1 cellular context compared by ENCODE assay signal in the genomic region with DNA sequence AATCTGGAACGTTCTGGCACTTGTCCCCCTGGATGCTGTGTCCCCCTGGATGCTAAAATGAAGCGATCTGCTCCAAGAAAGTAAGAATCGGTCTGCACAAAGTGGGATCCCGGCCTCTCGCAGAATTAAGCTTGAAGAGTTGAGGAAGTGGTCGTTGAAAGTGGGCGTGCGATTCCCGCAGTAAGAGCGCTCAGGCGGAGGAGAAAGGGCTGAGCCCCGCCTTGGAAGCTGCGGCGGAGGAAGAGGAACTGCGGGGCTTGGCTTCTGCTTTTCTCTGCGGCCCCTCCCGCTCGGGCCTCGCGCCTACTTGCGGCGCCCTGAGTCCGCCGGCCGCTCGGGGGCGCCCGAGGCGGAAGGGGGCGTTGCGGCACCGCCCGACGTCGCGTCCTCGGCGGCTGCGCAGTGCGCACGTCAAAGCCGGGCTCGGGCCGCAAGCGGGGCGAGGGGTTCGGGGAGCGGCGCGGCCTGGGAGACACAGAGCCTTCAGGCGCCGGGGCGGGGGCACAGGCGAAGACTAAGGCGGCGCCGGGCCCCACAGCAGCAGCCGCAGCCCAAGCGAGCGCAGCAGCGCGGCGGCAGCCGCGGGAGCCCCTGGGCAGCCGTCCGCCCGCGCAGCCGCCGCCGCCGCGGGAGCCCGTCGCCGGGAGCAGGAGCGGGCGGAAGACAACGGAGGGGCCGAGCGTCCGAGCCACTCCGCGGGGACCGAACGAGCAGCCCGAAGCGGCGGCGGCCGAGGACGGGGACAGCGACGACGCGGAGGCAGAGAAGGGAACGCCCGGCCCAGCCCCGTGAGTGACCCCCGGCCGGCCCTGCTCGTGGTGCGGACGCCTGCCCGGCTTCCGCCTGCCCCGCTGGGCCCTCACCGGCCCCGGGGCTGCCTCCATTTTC.
TF ChIP-seq lines count a peak whose summit lies in the region.

A gene (plus strand): TSS at position 400 of the 888 bp plus-strand sequence. CDS start 47,160 bp downstream, outside the sequence.

TF ChIP-seq in HEK293, 187 proteins besides CTCF, POLR2A, EP300 and RAD21 (continued from another document and continues in another):
- no peak for TF ChIP-seq ZNF24 (tag by site-specific recombination; IDR thresholded peaks at IDR 0.05)
- TF ChIP-seq ZNF48 (tag by site-specific recombination; IDR thresholded peaks at IDR 0.05) = no peak
- no peak for TF ChIP-seq ZNF112 (tag by site-specific recombination; IDR thresholded peaks at IDR 0.05)
- TF ChIP-seq ZNF157 (tag by site-specific recombination; IDR thresholded peaks at IDR 0.05) = no peak
- no peak for TF ChIP-seq ZNF529 (tag by site-specific recombination; IDR thresholded peaks at IDR 0.05; ENCODE audit: insufficient replicate concordance)
- TF ChIP-seq, protein P1, sequence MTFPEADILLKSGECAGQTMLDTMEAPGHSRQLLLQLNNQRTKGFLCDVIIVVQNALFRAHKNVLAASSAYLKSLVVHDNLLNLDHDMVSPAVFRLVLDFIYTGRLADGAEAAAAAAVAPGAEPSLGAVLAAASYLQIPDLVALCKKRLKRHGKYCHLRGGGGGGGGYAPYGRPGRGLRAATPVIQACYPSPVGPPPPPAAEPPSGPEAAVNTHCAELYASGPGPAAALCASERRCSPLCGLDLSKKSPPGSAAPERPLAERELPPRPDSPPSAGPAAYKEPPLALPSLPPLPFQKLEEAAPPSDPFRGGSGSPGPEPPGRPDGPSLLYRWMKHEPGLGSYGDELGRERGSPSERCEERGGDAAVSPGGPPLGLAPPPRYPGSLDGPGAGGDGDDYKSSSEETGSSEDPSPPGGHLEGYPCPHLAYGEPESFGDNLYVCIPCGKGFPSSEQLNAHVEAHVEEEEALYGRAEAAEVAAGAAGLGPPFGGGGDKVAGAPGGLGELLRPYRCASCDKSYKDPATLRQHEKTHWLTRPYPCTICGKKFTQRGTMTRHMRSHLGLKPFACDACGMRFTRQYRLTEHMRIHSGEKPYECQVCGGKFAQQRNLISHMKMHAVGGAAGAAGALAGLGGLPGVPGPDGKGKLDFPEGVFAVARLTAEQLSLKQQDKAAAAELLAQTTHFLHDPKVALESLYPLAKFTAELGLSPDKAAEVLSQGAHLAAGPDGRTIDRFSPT (tag by site-specific recombination; IDR thresholded peaks at IDR 0.05) = no peak
- TF ChIP-seq ZNF776 (tag by site-specific recombination; IDR thresholded peaks at IDR 0.05; ENCODE audit: borderline replicate concordance) = no peak
- TF ChIP-seq, protein P2, sequence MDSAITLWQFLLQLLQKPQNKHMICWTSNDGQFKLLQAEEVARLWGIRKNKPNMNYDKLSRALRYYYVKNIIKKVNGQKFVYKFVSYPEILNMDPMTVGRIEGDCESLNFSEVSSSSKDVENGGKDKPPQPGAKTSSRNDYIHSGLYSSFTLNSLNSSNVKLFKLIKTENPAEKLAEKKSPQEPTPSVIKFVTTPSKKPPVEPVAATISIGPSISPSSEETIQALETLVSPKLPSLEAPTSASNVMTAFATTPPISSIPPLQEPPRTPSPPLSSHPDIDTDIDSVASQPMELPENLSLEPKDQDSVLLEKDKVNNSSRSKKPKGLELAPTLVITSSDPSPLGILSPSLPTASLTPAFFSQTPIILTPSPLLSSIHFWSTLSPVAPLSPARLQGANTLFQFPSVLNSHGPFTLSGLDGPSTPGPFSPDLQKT (IDR thresholded peaks at IDR 0.05; ENCODE audit: borderline replicate concordance, low read depth, low read length) = no peak
- TF ChIP-seq ZFP3 (tag by site-specific recombination; IDR thresholded peaks at IDR 0.05; ENCODE audit: low read depth) = no peak
- peak; percentile 47; the same call in 1 of the 2 replicates for TF ChIP-seq ZXDB (tag by site-specific recombination; IDR thresholded peaks at IDR 0.05)
- TF ChIP-seq SALL2 (tag by site-specific recombination; IDR thresholded peaks at IDR 0.05; ENCODE audit: borderline replicate concordance) = no peak
- TF ChIP-seq, protein P3, sequence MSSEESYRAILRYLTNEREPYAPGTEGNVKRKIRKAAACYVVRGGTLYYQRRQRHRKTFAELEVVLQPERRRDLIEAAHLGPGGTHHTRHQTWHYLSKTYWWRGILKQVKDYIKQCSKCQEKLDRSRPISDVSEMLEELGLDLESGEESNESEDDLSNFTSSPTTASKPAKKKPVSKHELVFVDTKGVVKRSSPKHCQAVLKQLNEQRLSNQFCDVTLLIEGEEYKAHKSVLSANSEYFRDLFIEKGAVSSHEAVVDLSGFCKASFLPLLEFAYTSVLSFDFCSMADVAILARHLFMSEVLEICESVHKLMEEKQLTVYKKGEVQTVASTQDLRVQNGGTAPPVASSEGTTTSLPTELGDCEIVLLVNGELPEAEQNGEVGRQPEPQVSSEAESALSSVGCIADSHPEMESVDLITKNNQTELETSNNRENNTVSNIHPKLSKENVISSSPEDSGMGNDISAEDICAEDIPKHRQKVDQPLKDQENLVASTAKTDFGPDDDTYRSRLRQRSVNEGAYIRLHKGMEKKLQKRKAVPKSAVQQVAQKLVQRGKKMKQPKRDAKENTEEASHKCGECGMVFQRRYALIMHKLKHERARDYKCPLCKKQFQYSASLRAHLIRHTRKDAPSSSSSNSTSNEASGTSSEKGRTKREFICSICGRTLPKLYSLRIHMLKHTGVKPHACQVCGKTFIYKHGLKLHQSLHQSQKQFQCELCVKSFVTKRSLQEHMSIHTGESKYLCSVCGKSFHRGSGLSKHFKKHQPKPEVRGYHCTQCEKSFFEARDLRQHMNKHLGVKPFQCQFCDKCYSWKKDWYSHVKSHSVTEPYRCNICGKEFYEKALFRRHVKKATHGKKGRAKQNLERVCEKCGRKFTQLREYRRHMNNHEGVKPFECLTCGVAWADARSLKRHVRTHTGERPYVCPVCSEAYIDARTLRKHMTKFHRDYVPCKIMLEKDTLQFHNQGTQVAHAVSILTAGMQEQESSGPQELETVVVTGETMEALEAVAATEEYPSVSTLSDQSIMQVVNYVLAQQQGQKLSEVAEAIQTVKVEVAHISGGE (tag by site-specific recombination; conservative IDR thresholded peaks at IDR 0.05; ENCODE audit: low read depth) = 0 out of 2 replicates have a peak, but pooled peaks have one; percentile 30
- TF ChIP-seq, protein P4, sequence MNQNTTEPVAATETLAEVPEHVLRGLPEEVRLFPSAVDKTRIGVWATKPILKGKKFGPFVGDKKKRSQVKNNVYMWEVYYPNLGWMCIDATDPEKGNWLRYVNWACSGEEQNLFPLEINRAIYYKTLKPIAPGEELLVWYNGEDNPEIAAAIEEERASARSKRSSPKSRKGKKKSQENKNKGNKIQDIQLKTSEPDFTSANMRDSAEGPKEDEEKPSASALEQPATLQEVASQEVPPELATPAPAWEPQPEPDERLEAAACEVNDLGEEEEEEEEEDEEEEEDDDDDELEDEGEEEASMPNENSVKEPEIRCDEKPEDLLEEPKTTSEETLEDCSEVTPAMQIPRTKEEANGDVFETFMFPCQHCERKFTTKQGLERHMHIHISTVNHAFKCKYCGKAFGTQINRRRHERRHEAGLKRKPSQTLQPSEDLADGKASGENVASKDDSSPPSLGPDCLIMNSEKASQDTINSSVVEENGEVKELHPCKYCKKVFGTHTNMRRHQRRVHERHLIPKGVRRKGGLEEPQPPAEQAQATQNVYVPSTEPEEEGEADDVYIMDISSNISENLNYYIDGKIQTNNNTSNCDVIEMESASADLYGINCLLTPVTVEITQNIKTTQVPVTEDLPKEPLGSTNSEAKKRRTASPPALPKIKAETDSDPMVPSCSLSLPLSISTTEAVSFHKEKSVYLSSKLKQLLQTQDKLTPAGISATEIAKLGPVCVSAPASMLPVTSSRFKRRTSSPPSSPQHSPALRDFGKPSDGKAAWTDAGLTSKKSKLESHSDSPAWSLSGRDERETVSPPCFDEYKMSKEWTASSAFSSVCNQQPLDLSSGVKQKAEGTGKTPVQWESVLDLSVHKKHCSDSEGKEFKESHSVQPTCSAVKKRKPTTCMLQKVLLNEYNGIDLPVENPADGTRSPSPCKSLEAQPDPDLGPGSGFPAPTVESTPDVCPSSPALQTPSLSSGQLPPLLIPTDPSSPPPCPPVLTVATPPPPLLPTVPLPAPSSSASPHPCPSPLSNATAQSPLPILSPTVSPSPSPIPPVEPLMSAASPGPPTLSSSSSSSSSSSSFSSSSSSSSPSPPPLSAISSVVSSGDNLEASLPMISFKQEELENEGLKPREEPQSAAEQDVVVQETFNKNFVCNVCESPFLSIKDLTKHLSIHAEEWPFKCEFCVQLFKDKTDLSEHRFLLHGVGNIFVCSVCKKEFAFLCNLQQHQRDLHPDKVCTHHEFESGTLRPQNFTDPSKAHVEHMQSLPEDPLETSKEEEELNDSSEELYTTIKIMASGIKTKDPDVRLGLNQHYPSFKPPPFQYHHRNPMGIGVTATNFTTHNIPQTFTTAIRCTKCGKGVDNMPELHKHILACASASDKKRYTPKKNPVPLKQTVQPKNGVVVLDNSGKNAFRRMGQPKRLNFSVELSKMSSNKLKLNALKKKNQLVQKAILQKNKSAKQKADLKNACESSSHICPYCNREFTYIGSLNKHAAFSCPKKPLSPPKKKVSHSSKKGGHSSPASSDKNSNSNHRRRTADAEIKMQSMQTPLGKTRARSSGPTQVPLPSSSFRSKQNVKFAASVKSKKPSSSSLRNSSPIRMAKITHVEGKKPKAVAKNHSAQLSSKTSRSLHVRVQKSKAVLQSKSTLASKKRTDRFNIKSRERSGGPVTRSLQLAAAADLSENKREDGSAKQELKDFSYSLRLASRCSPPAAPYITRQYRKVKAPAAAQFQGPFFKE (tag by site-specific recombination; IDR thresholded peaks at IDR 0.05; ENCODE audit: borderline replicate concordance) = no peak
- no peak for TF ChIP-seq ZNF658 (tag by site-specific recombination; IDR thresholded peaks at IDR 0.05)
- TF ChIP-seq ZFHX2 (tag by site-specific recombination; conservative IDR thresholded peaks at IDR 0.05) = peak; percentile 58
- no peak for TF ChIP-seq ZNF391 (tag by site-specific recombination; IDR thresholded peaks at IDR 0.05; ENCODE audit: borderline replicate concordance, low read depth)
- TF ChIP-seq ZNF501 (tag by site-specific recombination; IDR thresholded peaks at IDR 0.05) = 0 out of 2 replicates have a peak, but pooled peaks have one; percentile 28
- TF ChIP-seq, protein P5, sequence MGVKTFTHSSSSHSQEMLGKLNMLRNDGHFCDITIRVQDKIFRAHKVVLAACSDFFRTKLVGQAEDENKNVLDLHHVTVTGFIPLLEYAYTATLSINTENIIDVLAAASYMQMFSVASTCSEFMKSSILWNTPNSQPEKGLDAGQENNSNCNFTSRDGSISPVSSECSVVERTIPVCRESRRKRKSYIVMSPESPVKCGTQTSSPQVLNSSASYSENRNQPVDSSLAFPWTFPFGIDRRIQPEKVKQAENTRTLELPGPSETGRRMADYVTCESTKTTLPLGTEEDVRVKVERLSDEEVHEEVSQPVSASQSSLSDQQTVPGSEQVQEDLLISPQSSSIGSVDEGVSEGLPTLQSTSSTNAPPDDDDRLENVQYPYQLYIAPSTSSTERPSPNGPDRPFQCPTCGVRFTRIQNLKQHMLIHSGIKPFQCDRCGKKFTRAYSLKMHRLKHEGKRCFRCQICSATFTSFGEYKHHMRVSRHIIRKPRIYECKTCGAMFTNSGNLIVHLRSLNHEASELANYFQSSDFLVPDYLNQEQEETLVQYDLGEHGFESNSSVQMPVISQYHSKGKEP (tag by site-specific recombination; IDR thresholded peaks at IDR 0.05) = no peak
- TF ChIP-seq ZNF521 (tag by site-specific recombination; IDR thresholded peaks at IDR 0.05) = no peak
- TF ChIP-seq OVOL3 (tag by site-specific recombination; IDR thresholded peaks at IDR 0.05) = no peak
- TF ChIP-seq ZNF600 (tag by site-specific recombination; IDR thresholded peaks at IDR 0.05) = peak; percentile 32; the same call in 1 of the 2 replicates
- TF ChIP-seq, protein P6, sequence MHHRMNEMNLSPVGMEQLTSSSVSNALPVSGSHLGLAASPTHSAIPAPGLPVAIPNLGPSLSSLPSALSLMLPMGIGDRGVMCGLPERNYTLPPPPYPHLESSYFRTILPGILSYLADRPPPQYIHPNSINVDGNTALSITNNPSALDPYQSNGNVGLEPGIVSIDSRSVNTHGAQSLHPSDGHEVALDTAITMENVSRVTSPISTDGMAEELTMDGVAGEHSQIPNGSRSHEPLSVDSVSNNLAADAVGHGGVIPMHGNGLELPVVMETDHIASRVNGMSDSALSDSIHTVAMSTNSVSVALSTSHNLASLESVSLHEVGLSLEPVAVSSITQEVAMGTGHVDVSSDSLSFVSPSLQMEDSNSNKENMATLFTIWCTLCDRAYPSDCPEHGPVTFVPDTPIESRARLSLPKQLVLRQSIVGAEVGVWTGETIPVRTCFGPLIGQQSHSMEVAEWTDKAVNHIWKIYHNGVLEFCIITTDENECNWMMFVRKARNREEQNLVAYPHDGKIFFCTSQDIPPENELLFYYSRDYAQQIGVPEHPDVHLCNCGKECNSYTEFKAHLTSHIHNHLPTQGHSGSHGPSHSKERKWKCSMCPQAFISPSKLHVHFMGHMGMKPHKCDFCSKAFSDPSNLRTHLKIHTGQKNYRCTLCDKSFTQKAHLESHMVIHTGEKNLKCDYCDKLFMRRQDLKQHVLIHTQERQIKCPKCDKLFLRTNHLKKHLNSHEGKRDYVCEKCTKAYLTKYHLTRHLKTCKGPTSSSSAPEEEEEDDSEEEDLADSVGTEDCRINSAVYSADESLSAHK (tag by site-specific recombination; IDR thresholded peaks at IDR 0.05) = no peak
- TF ChIP-seq ZNF654 (tag by site-specific recombination; IDR thresholded peaks at IDR 0.05; ENCODE audit: low read depth) = no peak
- no peak for TF ChIP-seq ZNF610 (tag by site-specific recombination; IDR thresholded peaks at IDR 0.05; ENCODE audit: borderline replicate concordance)
- TF ChIP-seq IKZF3 (tag by site-specific recombination; IDR thresholded peaks at IDR 0.05) = peak; percentile 22; the same call in 1 of the 2 replicates
- TF ChIP-seq, protein P7, sequence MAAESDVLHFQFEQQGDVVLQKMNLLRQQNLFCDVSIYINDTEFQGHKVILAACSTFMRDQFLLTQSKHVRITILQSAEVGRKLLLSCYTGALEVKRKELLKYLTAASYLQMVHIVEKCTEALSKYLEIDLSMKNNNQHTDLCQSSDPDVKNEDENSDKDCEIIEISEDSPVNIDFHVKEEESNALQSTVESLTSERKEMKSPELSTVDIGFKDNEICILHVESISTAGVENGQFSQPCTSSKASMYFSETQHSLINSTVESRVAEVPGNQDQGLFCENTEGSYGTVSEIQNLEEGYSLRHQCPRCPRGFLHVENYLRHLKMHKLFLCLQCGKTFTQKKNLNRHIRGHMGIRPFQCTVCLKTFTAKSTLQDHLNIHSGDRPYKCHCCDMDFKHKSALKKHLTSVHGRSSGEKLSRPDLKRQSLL (tag by site-specific recombination; IDR thresholded peaks at IDR 0.05) = no peak
- TF ChIP-seq ZNF138 (tag by site-specific recombination; IDR thresholded peaks at IDR 0.05; ENCODE audit: borderline replicate concordance) = no peak
- TF ChIP-seq SP7 (tag by site-specific recombination; IDR thresholded peaks at IDR 0.05) = peak; percentile 34; the same call in 1 of the 2 replicates
- TF ChIP-seq, protein P8, sequence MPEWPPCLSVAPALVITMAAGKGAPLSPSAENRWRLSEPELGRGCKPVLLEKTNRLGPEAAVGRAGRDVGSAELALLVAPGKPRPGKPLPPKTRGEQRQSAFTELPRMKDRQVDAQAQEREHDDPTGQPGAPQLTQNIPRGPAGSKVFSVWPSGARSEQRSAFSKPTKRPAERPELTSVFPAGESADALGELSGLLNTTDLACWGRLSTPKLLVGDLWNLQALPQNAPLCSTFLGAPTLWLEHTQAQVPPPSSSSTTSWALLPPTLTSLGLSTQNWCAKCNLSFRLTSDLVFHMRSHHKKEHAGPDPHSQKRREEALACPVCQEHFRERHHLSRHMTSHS (tag by site-specific recombination; IDR thresholded peaks at IDR 0.05) = no peak
- no peak for TF ChIP-seq ZNF701 (tag by site-specific recombination; IDR thresholded peaks at IDR 0.05)
- TF ChIP-seq ZNF366 (tag by site-specific recombination; conservative IDR thresholded peaks at IDR 0.05) = peak; percentile 50; the same call in 1 of the 2 replicates
- no peak for TF ChIP-seq FEZF1 (tag by site-specific recombination; IDR thresholded peaks at IDR 0.05)
- TF ChIP-seq ZNF37A (tag by site-specific recombination; IDR thresholded peaks at IDR 0.05) = no peak
